ENCODE assay signal across 14 cellular contexts in the genomic region with DNA sequence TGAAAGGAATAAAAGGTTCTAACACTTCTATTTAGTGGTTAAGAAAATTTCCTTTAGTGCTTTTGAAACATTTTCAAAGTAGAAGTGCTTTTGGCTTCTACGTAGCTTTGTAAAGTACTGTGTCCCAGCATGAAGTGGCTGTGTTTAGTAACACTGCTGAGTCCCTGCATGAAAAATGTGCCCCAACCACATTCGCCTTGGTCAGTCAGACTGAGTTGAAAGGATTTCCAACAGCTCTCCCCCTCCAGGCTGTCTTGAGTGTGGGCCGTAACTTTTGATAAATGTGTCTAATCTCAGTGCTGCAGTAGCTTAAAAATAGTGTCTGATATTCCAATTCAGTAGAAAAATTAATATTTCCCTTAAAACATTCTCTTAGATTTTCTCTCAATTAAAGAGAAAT.
DNase-seq lines count a peak whose midpoint lies in the region; ATAC-seq and TF ChIP-seq lines count a peak whose summit lies in the region.
"Had no signal": no experiment of that assay in that cellular context is flagged by ENCODE, and none has a peak within 500 bp of the region (broad histone marks: within the 10 kb centered on the region; RNA-seq: fewer than 3 reads in every experiment).

No MANE protein-coding gene starts in this region.

- H3K9me3 ChIP-seq in NT2/D1 (ENCODE audit: insufficient read depth, low read length) (no peaks in the 10 kb centered on the region), lower lobe of right lung (no peaks in the 10 kb centered on the region), aorta (ENCODE audit: control insufficient read depth, low read length) (no peaks in the 10 kb centered on the region)

- H3K27ac ChIP-seq in lower lobe of right lung (peak overlapping the region; percentile 67), aorta (ENCODE audit: low read depth in 1 of 2, low read length in 2 of 2) (peak overlapping the region in 1 of 2 donors; percentile 64)

- H3K27me3 ChIP-seq in NT2/D1 (ENCODE audit: insufficient read depth, insufficient read length) (no peaks in the 10 kb centered on the region), lower lobe of right lung (ENCODE audit: low read depth) (no peaks in the 10 kb centered on the region), aorta (ENCODE audit: control insufficient read depth in 1 of 2, insufficient read depth in 2 of 2, low read length in 1 of 2) (no peaks in the 10 kb centered on the region)

- no peak overlapping the region for H3K9ac ChIP-seq in NT2/D1 (ENCODE audit: insufficient read length, low read depth)

- H3K4me3 ChIP-seq in NT2/D1 (ENCODE audit: insufficient read length, low read depth) (no peak overlapping the region), lower lobe of right lung (no peak overlapping the region), aorta (ENCODE audit: low read length in 2 of 2) (no peak overlapping the region)
- H3K4me3 ChIP-seq: skin epidermis had no signal

- no peaks in the 10 kb centered on the region for H3K4me1 ChIP-seq in NT2/D1 (ENCODE audit: insufficient read depth, insufficient read length)
- peaks cover 18% of the 10 kb centered on the region for H3K4me1 ChIP-seq in lower lobe of right lung
- peaks cover 0 to 7% of the 10 kb centered on the region in 2 donors for H3K4me1 ChIP-seq in aorta (ENCODE audit: control insufficient read depth in 1 of 2, insufficient read depth in 2 of 2, low read length in 2 of 2)

- 5% methylated on average over 3 of the region's 3 CpGs for WGBS in aorta, 2 donors

- H3K36me3 ChIP-seq in NT2/D1 (ENCODE audit: insufficient read depth, insufficient read length, low read length), result no peaks in the 10 kb centered on the region
- no peaks in the 10 kb centered on the region for H3K36me3 ChIP-seq in lower lobe of right lung
- H3K36me3 ChIP-seq in aorta (ENCODE audit: control insufficient read depth in 1 of 2, insufficient read depth in 2 of 2, low read length in 1 of 2), result no peaks in the 10 kb centered on the region

- ATAC-seq in lower lobe of right lung, result peak; percentile 98 to 100
- peak; percentile 84 for ATAC-seq in aorta (ENCODE audit: low FRiP score)
- ATAC-seq in HG02870 (IDR thresholded peaks at IDR 0.05; ENCODE audit: unreplicated experiment), result no peak
- ATAC-seq in HG02885 (IDR thresholded peaks at IDR 0.05; ENCODE audit: poor library complexity, unreplicated experiment), result no peak
- ATAC-seq: T-cell had no signal

- TF ChIP-seq CTCF in lower lobe of right lung (IDR thresholded peaks at IDR 0.05), result peak; percentile 10

- intact Hi-C loops in lower lobe of right lung (cut with DNase I) (no loop called here), aorta (cut with DNase I) (no loop called here)

- DNase-seq in NT2/D1 (ENCODE audit: low read depth, low spot score) (peak; percentile 5), fibroblast of gingiva (ENCODE audit: low read depth) (peak; percentile 56), lower lobe of right lung (peak; percentile 66), aorta (peak in 1 of 2 donors; percentile 51), GM19238 (ENCODE audit: insufficient read length, low spot score) (no peak)
- DNase-seq: activated CD4-positive, alpha-beta T cell treated with anti-CD3 and anti-CD28 coated beads, Interleukin-2, amount 50 U/mL, for 48 hours; activated naive CD8-positive, alpha-beta T cell treated with anti-CD3 and anti-CD28 coated beads, Interleukin-2, amount 10 ng/mL, durations not matched to agents 7 days and 5 days; DMS79; NCI-H82; stimulated activated CD8-positive, alpha-beta memory T cell treated with anti-CD3 and anti-CD28 coated beads, Interleukin-4, amount 100 ng/mL, for 48 hours; T-cell had no signal

Comparison
In these comparisons a context has a peak if more than half of its experiments do, and no peak if none do; other contexts are left out.
1. ATAC-seq: peak in lower lobe of right lung (2 of 2) and aorta (single experiment); none in HG02870 (single experiment) and HG02885 (single experiment).